Comparison of ENCODE assay signal across 15 cellular contexts in genomic region chr16:24611310-24611709, GRCh38.
A peak's percentile ranks its signal among the peaks of the same experiment; 100 is the strongest.
DNase-seq lines count a peak whose midpoint lies in the region; ATAC-seq and TF ChIP-seq lines count a peak whose summit lies in the region.
"Had no signal": no experiment of that assay in that cellular context is flagged by ENCODE, and none has a peak within 500 bp of the region (broad histone marks: within the 10 kb centered on the region; RNA-seq: fewer than 3 reads in every experiment).

No MANE protein-coding gene starts in this region.

- no peaks in the 10 kb centered on the region for H3K79me2 ChIP-seq in neural cell (replicated peaks; ENCODE audit: insufficient read depth, low read length)

- peaks cover 15% of the 10 kb centered on the region for H3K4me1 Mint-ChIP-seq in activated naive CD8-positive, alpha-beta T cell (ENCODE audit: low read depth)
- H3K4me1 Mint-ChIP-seq in activated naive CD8-positive, alpha-beta T cell treated with anti-CD3 and anti-CD28 coated beads for 36 hours: peaks cover 13% of the 10 kb centered on the region

- H3K27ac Mint-ChIP-seq in activated naive CD8-positive, alpha-beta T cell: no peak overlapping the region
- H3K27ac Mint-ChIP-seq in activated naive CD8-positive, alpha-beta T cell treated with anti-CD3 and anti-CD28 coated beads for 36 hours: no peak overlapping the region

- TF ChIP-seq POLR2A in body of pancreas (IDR thresholded peaks at IDR 0.05): no peak

- no peak for ATAC-seq in HG03521 (IDR thresholded peaks at IDR 0.05; ENCODE audit: unreplicated experiment)
- no peak for ATAC-seq in HG03457 (IDR thresholded peaks at IDR 0.05; ENCODE audit: unreplicated experiment)
- ATAC-seq in body of pancreas: no peak

- H3K9me3 Mint-ChIP-seq in activated naive CD8-positive, alpha-beta T cell (ENCODE audit: low read depth): no peaks in the 10 kb centered on the region
- no peaks in the 10 kb centered on the region for H3K9me3 Mint-ChIP-seq in activated naive CD8-positive, alpha-beta T cell treated with anti-CD3 and anti-CD28 coated beads for 36 hours

- H3K9me3 ChIP-seq in neural cell (ENCODE audit: low read length) (no peaks in the 10 kb centered on the region), body of pancreas (no peaks in the 10 kb centered on the region)

- 69 to 72% methylated on average over 10 to 11 of the region's 11 CpGs for WGBS in body of pancreas, 2 donors

- H3K9me2 ChIP-seq in neural cell (ENCODE audit: insufficient read depth, low read length): no peaks in the 10 kb centered on the region

- H3K27me3 Mint-ChIP-seq in activated naive CD8-positive, alpha-beta T cell: peaks cover 35% of the 10 kb centered on the region
- peaks cover 56% of the 10 kb centered on the region for H3K27me3 Mint-ChIP-seq in activated naive CD8-positive, alpha-beta T cell treated with anti-CD3 and anti-CD28 coated beads for 36 hours

- no peak overlapping the region for H2AFZ ChIP-seq in neural cell (ENCODE audit: low read depth, low read length)

- no peaks in the 10 kb centered on the region for H4K20me1 ChIP-seq in neural cell (ENCODE audit: insufficient read depth)

- TF ChIP-seq EP300 in neural cell (conservative IDR thresholded peaks at IDR 0.05; ENCODE audit: poor library complexity, severe bottlenecking): no peak

- H3F3A ChIP-seq in neural cell (ENCODE audit: insufficient read depth, low read length, poor library complexity, severe bottlenecking): no peaks in the 10 kb centered on the region

- TF ChIP-seq CTCF in dorsolateral prefrontal cortex (IDR thresholded peaks at IDR 0.05 in 54 of 56, conservative IDR thresholded peaks at IDR 0.05 in 2 of 56; ENCODE audit: low read depth in 1 of 56, partially characterized antibody in 56 of 56) (no peak), neural cell (IDR thresholded peaks at IDR 0.05; ENCODE audit: poor library complexity, severe bottlenecking) (no peak), body of pancreas (IDR thresholded peaks at IDR 0.05) (no peak)

- peak overlapping the region; percentile 6 for H3K4me2 ChIP-seq in neural cell (ENCODE audit: low read length)

- peaks cover 15% of the 10 kb centered on the region for H3K4me1 ChIP-seq in body of pancreas

- no peak for DNase-seq in activated naive CD8-positive, alpha-beta T cell treated with anti-CD3 and anti-CD28 coated beads for 36 hours
- DNase-seq in dorsolateral prefrontal cortex (peak in 1 of 10 donors; percentile 41), posterior vena cava (ENCODE audit: low spot score) (no peak), body of pancreas (no peak)
- DNase-seq: DMS53; KG1; NCI-H1092; NCI-H226; NCI-H526; NK-92 treated with Interleukin-12 subunit alpha and Interleukin-12 subunit beta, amount 100 ng/mL, for 24 hours had no signal

- H3K27me3 ChIP-seq in dorsolateral prefrontal cortex: no peaks in the 10 kb centered on the region
- no peaks in the 10 kb centered on the region for H3K27me3 ChIP-seq in neural cell (ENCODE audit: insufficient read depth, low read depth, low read length)
- no peaks in the 10 kb centered on the region for H3K27me3 ChIP-seq in body of pancreas

- H3K4me3 Mint-ChIP-seq in activated naive CD8-positive, alpha-beta T cell: peak overlapping the region; percentile 54
- H3K4me3 Mint-ChIP-seq in activated naive CD8-positive, alpha-beta T cell treated with anti-CD3 and anti-CD28 coated beads for 36 hours: no peak overlapping the region

- intact Hi-C loops in dorsolateral prefrontal cortex (cut with DNase I): loop anchor here in 1 of 2 donors (10.0 kb wide), 2 partner anchors 63 to 67 kb away; no protein-coding TSS in a partner anchor
- intact Hi-C loops in posterior vena cava (cut with DNase I): no loop called here
- intact Hi-C loops in body of pancreas (cut with DNase I): no loop called here

- no peak for TF ChIP-seq RAD21 in neural cell (conservative IDR thresholded peaks at IDR 0.05)

- H3K4me3 ChIP-seq in dorsolateral prefrontal cortex: peak overlapping the region in 58 of 59 donors; percentile 16 to 86 (median 71)
- peak overlapping the region; percentile 75 for H3K4me3 ChIP-seq in neural cell (ENCODE audit: low read length)
- H3K4me3 ChIP-seq in body of pancreas: no peak overlapping the region

- peak overlapping the region; percentile 77 for H3K9ac ChIP-seq in neural cell (ENCODE audit: low read length)

- H3K27ac ChIP-seq in dorsolateral prefrontal cortex (peak overlapping the region in 22 of 59 donors; percentile 63 to 93 (median 89)), neural cell (ENCODE audit: low read length) (no peak overlapping the region), body of pancreas (no peak overlapping the region)
- H3K27ac ChIP-seq: 22Rv1 had no signal

- no peaks in the 10 kb centered on the region for H3K36me3 ChIP-seq in neural cell (ENCODE audit: insufficient read depth, low read length)
- no peaks in the 10 kb centered on the region for H3K36me3 ChIP-seq in body of pancreas (replicated peaks in 1 of 2; ENCODE audit: insufficient read depth in 1 of 2, low read depth in 2 of 2)

- no peaks in the 10 kb centered on the region for H3K36me3 Mint-ChIP-seq in activated naive CD8-positive, alpha-beta T cell
- H3K36me3 Mint-ChIP-seq in activated naive CD8-positive, alpha-beta T cell treated with anti-CD3 and anti-CD28 coated beads for 36 hours: no peaks in the 10 kb centered on the region

TF ChIP-seq in neural cell, 6 proteins besides CTCF, POLR2A, EP300 and RAD21:
- TF ChIP-seq EZH2 (IDR thresholded peaks at IDR 0.05; ENCODE audit: borderline replicate concordance, insufficient read depth, low read length, poor library complexity, severe bottlenecking): no peak
- no peak for TF ChIP-seq POLR2AphosphoS5 (IDR thresholded peaks at IDR 0.05)
- no peak for TF ChIP-seq MXI1 (conservative IDR thresholded peaks at IDR 0.05; ENCODE audit: poor library complexity, severe bottlenecking)

Comparison
In these comparisons a context has a peak if more than half of its experiments do, and no peak if none do; other contexts are left out.
1. H3K4me3 ChIP-seq: peak in dorsolateral prefrontal cortex (58 of 59) and neural cell (single experiment); none in body of pancreas (0 of 2).